ENCODE assay signal across 8 cellular contexts in genomic region chr3:49786357-49787181, GRCh38. TPM values are rescaled to one million over a fixed set of nuclear protein-coding genes. Genes with fewer than 3 reads are reported as not detected.
DNase-seq lines count a peak whose midpoint lies in the region; ATAC-seq, FAIRE-seq and TF ChIP-seq lines count a peak whose summit lies in the region.

IP6K1 (minus strand) TSS chr3:49786542; CDS start chr3:49748040, 38,502 bp downstream.

- 0 to 3% methylated on average over 12 to 46 of the region's 55 CpGs for WGBS in body of pancreas, 2 donors

- peaks cover 41% of the 10 kb centered on the region for H3K4me1 ChIP-seq in body of pancreas

- intact Hi-C loops in body of pancreas (cut with DNase I) (no loop called here), sciatic nerve (cut with DNase I) (no loop called here)

- H3K27me3 ChIP-seq in body of pancreas, result no peaks in the 10 kb centered on the region

- DNase-seq in 8988T, result peak; percentile 100
- peak; percentile 94 for DNase-seq in NCI-H2107 treated with DMSO at 0.1 percent for 48 hours (lab: John Stamatoyannopoulos, UW; ENCODE audit: unreplicated experiment)
- peak; percentile 100 for DNase-seq in body of pancreas
- peak; percentile 100 for DNase-seq in iPS DF 19.7 (ENCODE audit: low read depth, low spot score)
- peak; percentile 100 for DNase-seq in sciatic nerve (ENCODE audit: low spot score)

- ATAC-seq in GM18520 (IDR thresholded peaks at IDR 0.05; ENCODE audit: unreplicated experiment) (peak; percentile 99), HG03064 (IDR thresholded peaks at IDR 0.05; ENCODE audit: low read depth, unreplicated experiment) (peak; percentile 98), body of pancreas (peak; percentile 99), sciatic nerve (peak; percentile 100)

- peak; percentile 94 for FAIRE-seq in TTC549 (lab: Jason Lieb, UNC)

- no peaks in the 10 kb centered on the region for H3K9me3 ChIP-seq in body of pancreas

- TF ChIP-seq POLR2A in body of pancreas (IDR thresholded peaks at IDR 0.05), result peak; percentile 72 to 91 (median 89)

- H3K36me3 ChIP-seq in body of pancreas (replicated peaks in 1 of 2; ENCODE audit: insufficient read depth in 1 of 2, low read depth in 2 of 2), result peaks cover 0 to under 1% of the 10 kb centered on the region in 2 donors

- peak in 1 of 7 experiments; percentile 1 for TF ChIP-seq CTCF in body of pancreas (IDR thresholded peaks at IDR 0.05)

- H3K27ac ChIP-seq in body of pancreas, result peak within 1 kb of the TSS; percentile 88 to 99 (median 96)

- peak within 1 kb of the TSS; percentile 94 to 99 for H3K4me3 ChIP-seq in body of pancreas

RNA-seq across cellular contexts. Expression of gene IP6K1, which starts in this region (rescaled TPM):
- total RNA-seq in body of pancreas (10 to 100 TPM; 19.8 to 27.5 TPM), sciatic nerve (47.6 TPM)

Comparison
In these comparisons a context has a peak if more than half of its experiments do, and no peak if none do; other contexts are left out.
1. Peak in every context shown above with its lines: DNase-seq, ATAC-seq, H3K4me3 ChIP-seq and H3K27ac ChIP-seq.